In the genomic region with DNA sequence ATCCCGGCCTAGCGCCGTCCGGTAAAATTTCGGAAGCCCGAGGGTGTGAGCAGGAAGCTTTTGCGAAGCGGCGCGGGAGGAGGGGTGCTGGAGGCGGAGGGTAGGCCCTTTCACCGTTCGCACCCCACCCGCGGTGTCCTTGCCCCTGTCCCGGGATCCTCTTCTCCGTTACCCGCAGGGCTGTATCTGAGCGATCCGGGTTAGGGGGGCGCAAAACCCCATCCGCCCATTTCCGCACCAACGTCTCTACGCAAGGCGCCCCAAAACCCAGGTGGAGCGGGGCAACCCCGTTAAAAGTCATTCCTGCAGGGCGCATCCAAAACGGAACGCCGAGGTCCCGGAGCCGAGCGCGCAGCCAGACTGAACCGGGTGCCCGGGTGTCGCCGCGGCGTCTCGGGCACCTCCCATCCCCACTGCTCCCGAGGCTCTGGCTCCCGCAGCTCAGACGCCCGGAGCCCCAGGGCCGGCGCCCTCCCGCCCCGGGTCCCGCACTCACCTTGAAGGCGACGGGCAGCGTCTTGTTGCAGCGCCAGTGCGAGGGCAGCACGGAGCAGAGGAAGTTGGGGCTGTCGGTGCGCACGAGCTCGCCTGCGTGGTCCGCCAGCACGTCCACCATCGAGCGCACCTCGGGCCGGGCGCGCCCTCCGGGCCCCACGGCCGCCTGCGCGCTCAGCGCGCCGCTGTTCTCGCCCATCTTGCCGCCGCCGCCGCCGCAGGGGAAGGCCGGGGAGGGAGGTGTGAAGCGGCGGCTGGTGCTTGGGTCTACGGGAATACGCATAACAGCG, we compare ENCODE assay signal across 8 cellular contexts. TPM values are rescaled to one million over a fixed set of nuclear protein-coding genes. Genes with fewer than 3 reads are reported as not detected.
A peak's percentile ranks its signal among the peaks of the same experiment; 100 is the strongest.
DNase-seq lines count a peak whose midpoint lies in the region; ATAC-seq, FAIRE-seq and TF ChIP-seq lines count a peak whose summit lies in the region.

No MANE protein-coding gene starts in this region.

- BruUV-seq in A673 (replicated peaks; lab: Mats Ljungman, UMichigan): no TSS peak

- H3K27ac ChIP-seq in A673 (ENCODE audit: low read depth, low read length, poor library complexity, severe bottlenecking): peak overlapping the region; percentile 9
- no peak overlapping the region for H3K27ac ChIP-seq in H1 (ENCODE audit: low read depth, low read length)
- no peak overlapping the region for H3K27ac ChIP-seq in parathyroid adenoma

- no peak for TF ChIP-seq RAD21 in H1 (IDR thresholded peaks at IDR 0.05 in 1 of 2, conservative IDR thresholded peaks at IDR 0.05 in 1 of 2; ENCODE audit: low read depth in 2 of 2, low read length in 2 of 2)

- H2BK120ac ChIP-seq in H1 (replicated peaks; ENCODE audit: low read depth, low read length): no peak overlapping the region

- POLR2A ChIA-PET in A673 (lab: Charles Lee; ENCODE audit: low non-redundant PET): interaction anchor here (0.6 kb wide), 1 partner anchor 184 kb away, joined by 6 read pairs; the partner anchor contains the start of gene CLIC4
- POLR2A ChIA-PET in H1 (lab: Charles Lee; ENCODE audit: partially characterized antibody): interaction anchor here (0.9 to 1.0 kb wide), 2 partner anchors 80 to 190 kb away, joined by 3 read pairs; no protein-coding TSS in a partner anchor

- CTCF ChIA-PET in A673 (lab: Charles Lee): interaction anchor here (1.1 kb wide), 1 partner anchor 81 kb away, joined by 3 read pairs; no protein-coding TSS in a partner anchor
- CTCF ChIA-PET in H1 (lab: Charles Lee; ENCODE audit: partially characterized antibody): interaction anchor here (0.9 to 3.7 kb wide), 5 partner anchors 9 to 32 kb away, joined by 3 to 19 read pairs (median 4); no protein-coding TSS in a partner anchor

- H4K20me1 ChIP-seq in H1 (replicated peaks in 1 of 2; ENCODE audit: control insufficient read depth in 1 of 2, insufficient read depth in 2 of 2, low read length in 2 of 2): peaks cover 0 to 8% of the 10 kb centered on the region in 2 experiments

- H3K27me3 ChIP-seq in A673 (replicated peaks; ENCODE audit: insufficient read depth, low read depth, low read length, poor library complexity) (no peaks in the 10 kb centered on the region), H1 (replicated peaks in 1 of 4; ENCODE audit: control insufficient read depth in 3 of 4, extremely low read depth in 1 of 4, insufficient read depth in 3 of 4, low read length in 3 of 4) (peaks cover 71 to 97% (median 91%) of the 10 kb centered on the region in 4 experiments), parathyroid adenoma (ENCODE audit: control insufficient read depth, insufficient read depth, low read length) (peaks cover 19% of the 10 kb centered on the region)

- no peak overlapping the region for H3K14ac ChIP-seq in H1 (ENCODE audit: insufficient read length)

- no peak for FAIRE-seq in H1 (lab: Jason Lieb, UNC)

- ATAC-seq in HG03571 (IDR thresholded peaks at IDR 0.05; ENCODE audit: unreplicated experiment): peak; percentile 8

- no peak overlapping the region for H2BK15ac ChIP-seq in H1 (ENCODE audit: low read length)

- H3K56ac ChIP-seq in H1 (replicated peaks; ENCODE audit: insufficient read length, low read depth, low read length): no peak overlapping the region

- H4K91ac ChIP-seq in H1 (replicated peaks; ENCODE audit: insufficient read length, low read length): no peak overlapping the region

- H3K79me2 ChIP-seq in H1 (ENCODE audit: control insufficient read depth in 1 of 2, insufficient read depth in 2 of 2, low read length in 2 of 2) (no peaks in the 10 kb centered on the region), parathyroid adenoma (no peaks in the 10 kb centered on the region)

- H2AFZ ChIP-seq in H1 (ENCODE audit: low read length): no peak overlapping the region
- H2AFZ ChIP-seq in parathyroid adenoma: no peak overlapping the region

- H3K9ac ChIP-seq in H1 (replicated peaks in 1 of 4; ENCODE audit: extremely low read depth in 1 of 4, low read depth in 3 of 4, low read length in 3 of 4) (no peak overlapping the region), parathyroid adenoma (no peak overlapping the region)

- H3K9me3 ChIP-seq in A673 (ENCODE audit: low read depth, low read length, poor library complexity, severe bottlenecking): no peaks in the 10 kb centered on the region
- no peaks in the 10 kb centered on the region for H3K9me3 ChIP-seq in H1 (ENCODE audit: insufficient read depth in 2 of 2, low read depth in 1 of 2, low read length in 1 of 2)
- no peaks in the 10 kb centered on the region for H3K9me3 ChIP-seq in parathyroid adenoma (ENCODE audit: control insufficient read depth, low read length)

- H3K18ac ChIP-seq in H1 (ENCODE audit: extremely low read depth, low read length): peak overlapping the region; percentile 48; the same call in 1 of the 2 replicates

- no peak overlapping the region for H4K5ac ChIP-seq in H1 (ENCODE audit: insufficient read length, low read depth, low read length)

- DNase-seq in A673 (ENCODE audit: low spot score): peak; percentile 55
- peak; percentile 39 for DNase-seq in activated CD4-positive, alpha-beta T cell treated with anti-CD3 and anti-CD28 coated beads for 1 hour
- peak in 1 of 2 experiments; percentile 77 for DNase-seq in H1 (ENCODE audit: low read depth in 1 of 2, low spot score in 2 of 2)
- DNase-seq in ureter (ENCODE audit: low spot score): no peak
- no peak for DNase-seq in cerebellum (ENCODE audit: low spot score)

- H2BK12ac ChIP-seq in H1 (ENCODE audit: low read depth, low read length): peak overlapping the region; percentile 39; the same call in 1 of the 2 replicates

- no peak overlapping the region for H3K23ac ChIP-seq in H1 (ENCODE audit: insufficient read length)

- TF ChIP-seq CTCF in A673 (conservative IDR thresholded peaks at IDR 0.05; ENCODE audit: low read depth, low read length) (no peak), H1 (IDR thresholded peaks at IDR 0.05; ENCODE audit: control extremely low read depth in 1 of 3, insufficient read depth in 1 of 3, low read depth in 1 of 3, low read length in 3 of 3) (no peak), parathyroid adenoma (IDR thresholded peaks at IDR 0.05) (no peak)

- H3K4me3 ChIP-seq in A673 (ENCODE audit: low read depth, low read length, poor library complexity, severe bottlenecking) (peak overlapping the region; percentile 71), H1 (ENCODE audit: extremely low read depth in 1 of 4, insufficient read depth in 2 of 4, low read depth in 3 of 4, low read length in 4 of 4) (peak overlapping the region; percentile 27 to 58 (median 40)), parathyroid adenoma (ENCODE audit: low read depth, low read length) (peak overlapping the region; percentile 7)

- intact Hi-C loops in A673 (cut with micrococcal nuclease; ENCODE audit: unreplicated experiment): no loop called here

- H3K79me1 ChIP-seq in H1 (ENCODE audit: low read depth, low read length): no peaks in the 10 kb centered on the region

- H2BK5ac ChIP-seq in H1 (ENCODE audit: low read depth, low read length): no peak overlapping the region

- H3K4me2 ChIP-seq in H1 (ENCODE audit: insufficient read depth in 1 of 2, low read depth in 2 of 2, low read length in 2 of 2) (peak overlapping the region; percentile 74 to 91), parathyroid adenoma (ENCODE audit: low read length) (peak overlapping the region; percentile 13)

- peak overlapping the region; percentile 28 for H4K8ac ChIP-seq in H1 (ENCODE audit: extremely low read depth, insufficient read depth, low read length)

- peaks cover 24% of the 10 kb centered on the region; the same call in 1 of the 2 replicates for H3K23me2 ChIP-seq in H1 (ENCODE audit: low read depth, low read length)

- WGBS in H1 (ENCODE audit: extremely low coverage in 1 of 2, insufficient coverage in 1 of 2, insufficient read length in 1 of 2, insufficient replicate concordance in 2 of 2, low coverage in 1 of 2, low lambda C conversion rate in 2 of 2, missing lambda C conversion rate in 1 of 2), 2 experiments: 1% methylated on average over 57 of the region's 91 CpGs; no CpG with 5 or more reads in 1 of the 2 experiments

- no peaks in the 10 kb centered on the region for H3K36me3 ChIP-seq in A673 (ENCODE audit: insufficient read depth, low read length, poor library complexity, severe bottlenecking)
- no peaks in the 10 kb centered on the region for H3K36me3 ChIP-seq in H1 (ENCODE audit: control insufficient read depth in 2 of 4, insufficient read depth in 4 of 4, low read length in 3 of 4)
- H3K36me3 ChIP-seq in parathyroid adenoma (ENCODE audit: control insufficient read depth, insufficient read depth, low read length): no peaks in the 10 kb centered on the region

- TF ChIP-seq POLR2A in GM19099 (IDR thresholded peaks at IDR 0.05; ENCODE audit: extremely low read depth, insufficient read length, low read depth) (peak; percentile 45), H1 (IDR thresholded peaks at IDR 0.05; ENCODE audit: control extremely low read depth in 1 of 2, low read depth in 2 of 2, low read length in 2 of 2) (no peak)

- no peak overlapping the region for H2AK5ac ChIP-seq in H1 (ENCODE audit: low read depth, low read length)

- H3K4me1 ChIP-seq in A673 (ENCODE audit: insufficient read depth, low read length, poor library complexity, severe bottlenecking) (peaks cover 19% of the 10 kb centered on the region), H1 (replicated peaks in 1 of 4; ENCODE audit: control insufficient read depth in 3 of 4, insufficient read depth in 4 of 4, low read length in 3 of 4) (peaks cover 6 to 57% (median 42%) of the 10 kb centered on the region in 4 experiments), parathyroid adenoma (no peaks in the 10 kb centered on the region)

- no peak overlapping the region for H3K4ac ChIP-seq in H1 (replicated peaks; ENCODE audit: insufficient read length, low read depth, low read length)

- no peak for TF ChIP-seq EP300 in H1 (IDR thresholded peaks at IDR 0.05; ENCODE audit: borderline replicate concordance in 1 of 2, low read depth in 2 of 2, low read length in 2 of 2)

- no peak overlapping the region for H2BK20ac ChIP-seq in H1 (ENCODE audit: low read length)

RNA-seq across cellular contexts. Expression of gene RUNX3, which starts 0.8 kb away (rescaled TPM):
- total RNA-seq in A673 (2021): 8.6 and 10.2 TPM in 2 replicates
- total RNA-seq in H1 (2021; fragmentation: NEBNext Ultra II Directional; extraction: Animal tissue kit (Norgen Biotek cat#: 25700)): 0.48 and 0.82 TPM in 2 replicates
- 0.49 and 0.62 TPM in 2 replicates for polyA plus RNA-seq in H1 (2011; rRNA removed)
- 0.44 TPM for polyA plus RNA-seq in H1 (2011; cell fraction: cytosol; rRNA removed)
- polyA plus RNA-seq in H1 (2011; cell fraction: nucleus; rRNA removed): 0.70 TPM
- polyA plus RNA-seq in H1 (2012, experiment 1 of 2): 0.33 to 1.3 TPM (median 0.64 TPM) in 4 replicates
- polyA plus RNA-seq in H1 (2012, experiment 2 of 2): 0.55 TPM
- polyA plus RNA-seq in H1 (2013, experiment 1 of 2): 0.61 TPM
- polyA plus RNA-seq in H1 (2013, experiment 2 of 2): 0.52 TPM
- polyA minus RNA-seq in H1 (2011; rRNA and poly(A)+ RNA removed): 0.13 TPM in 1 of 2 replicates, not detected in the other
- polyA minus RNA-seq in H1 (2011; cell fraction: cytosol; rRNA and poly(A)+ RNA removed): 1.5 TPM
- polyA minus RNA-seq in H1 (2011; cell fraction: nucleus; rRNA and poly(A)+ RNA removed): 0.30 TPM
- total RNA-seq in ureter: 5.3 TPM
- total RNA-seq in cerebellum: not detected

Comparison
In these comparisons a context has a peak if more than half of its experiments do, and no peak if none do; other contexts are left out.
1. DNase-seq: peak in A673 (single experiment) and activated CD4-positive, alpha-beta T cell treated with anti-CD3 and anti-CD28 coated beads for 1 hour (single experiment); none in ureter (single experiment) and cerebellum (single experiment).
2. H3K4me3 ChIP-seq: peak in every context shown above with its lines; median percentile 71 in A673; 40 in H1; 7 in parathyroid adenoma.